ENCODE assay signal across 8 cellular contexts in the genomic region with DNA sequence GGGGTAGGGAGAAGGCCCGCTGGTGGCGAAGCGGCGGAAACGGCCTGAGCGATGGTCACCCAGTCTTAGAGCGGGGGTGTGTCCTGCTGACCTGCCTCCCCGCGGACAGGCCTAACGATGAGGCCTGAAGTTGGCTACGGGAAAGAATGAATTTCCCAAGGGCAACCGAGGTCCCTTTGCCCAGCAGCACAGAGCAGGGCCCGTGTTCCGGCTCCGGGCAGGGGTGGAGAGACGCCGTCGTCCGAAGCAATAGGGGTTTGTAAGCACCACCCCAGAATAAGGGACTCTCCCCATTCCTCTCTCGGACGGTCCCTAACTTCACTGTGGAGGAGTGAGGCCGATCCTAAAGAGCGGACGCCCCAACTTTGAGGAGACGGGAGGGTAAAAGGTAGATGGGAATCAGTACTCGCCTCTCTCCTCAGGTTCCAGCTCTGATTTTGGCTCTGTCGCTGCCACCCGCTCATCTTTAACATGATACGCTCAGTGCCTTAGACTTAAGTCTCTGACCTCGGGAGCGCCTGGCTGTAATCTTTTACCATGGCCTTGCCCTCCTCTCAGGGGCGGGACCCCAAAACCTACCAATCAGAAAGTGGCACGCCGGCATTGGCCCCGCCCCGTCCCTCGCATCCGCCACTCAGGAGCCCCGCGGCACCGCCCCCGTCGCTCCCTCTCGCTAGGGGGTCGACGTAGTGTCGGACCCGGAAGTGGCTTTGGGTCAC. TPM values are rescaled to one million over a fixed set of nuclear protein-coding genes. Genes with fewer than 3 reads are reported as not detected.
DNase-seq lines count a peak whose midpoint lies in the region; ATAC-seq and TF ChIP-seq lines count a peak whose summit lies in the region.

A gene with protein sequence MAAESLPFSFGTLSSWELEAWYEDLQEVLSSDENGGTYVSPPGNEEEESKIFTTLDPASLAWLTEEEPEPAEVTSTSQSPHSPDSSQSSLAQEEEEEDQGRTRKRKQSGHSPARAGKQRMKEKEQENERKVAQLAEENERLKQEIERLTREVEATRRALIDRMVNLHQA (minus strand): TSS at position 507 of the 719 bp plus-strand sequence. CDS start 3,108 bp downstream, outside the sequence.

- H3K36me3 Mint-ChIP-seq in CD14-positive monocyte, result peaks cover 50 to 51% of the 10 kb centered on the region in 2 donors

- TF ChIP-seq CTCF in CD14-positive monocyte (IDR thresholded peaks at IDR 0.05) (no peak), lower leg skin (IDR thresholded peaks at IDR 0.05) (no peak)

- peak in 1 of 2 donors; percentile 99 for TF ChIP-seq POLR2A in lower leg skin (IDR thresholded peaks at IDR 0.05)

- peak within 1 kb of the TSS; percentile 85 for H3K4me3 ChIP-seq in lower leg skin (ENCODE audit: low read depth, poor library complexity, severe bottlenecking)

- H3K4me3 Mint-ChIP-seq in CD14-positive monocyte, result peak within 1 kb of the TSS; percentile 96 to 97

- H3K9me3 Mint-ChIP-seq in CD14-positive monocyte, result peaks cover 0 to 2% (median 0%) of the 10 kb centered on the region in 7 donors

- H3K27ac Mint-ChIP-seq in CD14-positive monocyte, result peak within 1 kb of the TSS; percentile 99 to 100 (median 99)

- intact Hi-C loops in CD14-positive monocyte (cut with micrococcal nuclease) (loop anchor here (5.0 kb wide), 3 partner anchors 33 to 417 kb away; a partner anchor contains a TSS), lower leg skin (cut with DNase I; ENCODE audit: low total_unique reads) (no loop called here)

- H3K27me3 Mint-ChIP-seq in CD14-positive monocyte (ENCODE audit: low read depth in 3 of 3), result peaks cover 0 to 1% (median 0%) of the 10 kb centered on the region in 3 donors

- ATAC-seq in GM19452 (IDR thresholded peaks at IDR 0.05; ENCODE audit: unreplicated experiment) (peak; percentile 58), HG03575 (IDR thresholded peaks at IDR 0.05; ENCODE audit: extremely low read depth, insufficient number of reproducible peaks, low FRiP score, unreplicated experiment) (peak; percentile 44)

- peak; percentile 100 for DNase-seq in CD14-positive monocyte (ENCODE audit: low spot score)
- DNase-seq in NCI-H82 treated with DMSO at 0.1 percent for 48 hours (lab: John Stamatoyannopoulos, UW; ENCODE audit: unreplicated experiment), result peak; percentile 98
- DNase-seq in activated CD4-positive, alpha-beta T cell treated with anti-CD3 and anti-CD28 coated beads, Interleukin-2, amount 50 U/mL, for 48 hours, result peak; percentile 99 to 100
- DNase-seq in dermis microvascular lymphatic vessel endothelial cell (ENCODE audit: low read depth in 2 of 2), result peak; percentile 96 to 99
- DNase-seq in lower leg skin (ENCODE audit: low spot score in 2 of 2), result peak; percentile 99 to 100
- DNase-seq in stimulated activated CD4-positive, alpha-beta T cell treated with anti-CD3 and anti-CD28 coated beads, Interleukin-4, amount 100 ng/mL, for 4 hours, result peak; percentile 99 to 100

- H3K4me1 Mint-ChIP-seq in CD14-positive monocyte, result peaks cover 51% of the 10 kb centered on the region

- WGBS in lower leg skin, 2 donors, result 0% methylated on average over 38 to 39 of the region's 48 CpGs

RNA-seq across cellular contexts. Expression of the gene that starts here (rescaled TPM):
- 1 to 10 TPM; 9.3 to 9.4 TPM for polyA plus RNA-seq in CD14-positive monocyte
- total RNA-seq in dermis microvascular lymphatic vessel endothelial cell (6.2 and 10.1 TPM in 2 replicates), lower leg skin (10 to 100 TPM; 27.6 to 58.2 (median 41.6) TPM)

Comparison
In these comparisons a context has a peak if more than half of its experiments do, and no peak if none do; other contexts are left out.
1. Peak in every context shown above with its lines: DNase-seq, ATAC-seq and H3K4me3 ChIP-seq.